21 cellular contexts compared by ENCODE assay signal in the genomic region with DNA sequence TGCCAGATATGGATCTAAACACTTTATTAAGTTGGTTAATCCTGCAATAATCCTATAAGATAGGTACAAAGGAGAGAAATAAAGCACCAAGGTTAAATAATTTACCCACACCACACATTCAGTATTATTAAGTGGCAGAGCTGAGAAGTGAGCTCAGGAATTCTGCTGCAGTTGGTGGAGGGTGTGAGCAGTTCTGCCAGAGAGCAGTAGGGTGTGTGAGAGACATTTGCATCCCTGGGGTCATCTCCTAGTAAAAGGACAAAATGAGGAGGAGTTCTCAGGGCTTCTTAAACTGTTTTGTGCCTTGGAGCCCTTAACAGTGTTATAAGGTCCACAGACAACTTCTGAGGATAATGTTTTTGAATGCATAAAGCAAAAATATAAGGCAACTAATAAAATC.
"Had no signal": no experiment of that assay in that cellular context is flagged by ENCODE, and none has a peak within 500 bp of the region (broad histone marks: within the 10 kb centered on the region; RNA-seq: fewer than 3 reads in every experiment).

No MANE protein-coding gene starts in this region.

- H3K9me3 Mint-ChIP-seq: activated CD4-positive, alpha-beta T cell treated with anti-CD3 and anti-CD28 coated beads, Interleukin-2, amount 10 ng/mL, durations not matched to agents 7 days and 5 days; activated CD8-positive, alpha-beta T cell treated with anti-CD3 and anti-CD28 coated beads for 36 hours; dendritic cell treated with granulocyte-macrophage colony-stimulating factor and Interleukin-4, amounts not matched to agents 40 ng/mL and 50 ng/mL, for 4 days had no signal

- ATAC-seq: activated CD4-positive, CD25-positive, alpha-beta regulatory T cell treated with anti-CD3 and anti-CD28 coated beads, Interleukin-2, amount 50 U/mL, for 24 hours; activated CD8-positive, alpha-beta T cell treated with anti-CD3 and anti-CD28 coated beads for 36 hours; activated naive CD4-positive, alpha-beta T cell treated with anti-CD3 and anti-CD28 coated beads, Interleukin-2, amount 50 U/mL, for 72 hours; left colon; lower lobe of right lung had no signal

- H3K27ac Mint-ChIP-seq: activated CD4-positive, alpha-beta T cell treated with anti-CD3 and anti-CD28 coated beads, Interleukin-2, amount 10 ng/mL, durations not matched to agents 7 days and 5 days; activated CD8-positive, alpha-beta T cell treated with anti-CD3 and anti-CD28 coated beads for 36 hours; activated naive CD4-positive, alpha-beta T cell treated with anti-CD3 and anti-CD28 coated beads, Interleukin-2, amount 50 U/mL, for 72 hours; activated T-helper 1 cell treated with anti-CD3 and anti-CD28 coated beads, Interleukin-12 subunit alpha, Interleukin-12 subunit beta, Interleukin-2, Interleukin-4 antibody, amounts not matched to agents 30 ng/mL and 10 ng/mL and 1 ng/mL, durations not matched to agents 14 hours and 24 hours and 36 hours; dendritic cell treated with granulocyte-macrophage colony-stimulating factor and Interleukin-4, amounts not matched to agents 40 ng/mL and 50 ng/mL, for 4 days; naive B cell had no signal

- H3K36me3 Mint-ChIP-seq: activated naive CD4-positive, alpha-beta T cell treated with anti-CD3 and anti-CD28 coated beads, Interleukin-2, amount 50 U/mL, for 72 hours; naive B cell had no signal

- H3K4me3 Mint-ChIP-seq: activated CD4-positive, alpha-beta T cell treated with anti-CD3 and anti-CD28 coated beads, Interleukin-2, amount 10 ng/mL, durations not matched to agents 7 days and 5 days; activated CD8-positive, alpha-beta T cell treated with anti-CD3 and anti-CD28 coated beads for 36 hours; activated T-helper 1 cell treated with anti-CD3 and anti-CD28 coated beads, Interleukin-12 subunit alpha, Interleukin-12 subunit beta, Interleukin-2, Interleukin-4 antibody, amounts not matched to agents 30 ng/mL and 10 ng/mL and 1 ng/mL, durations not matched to agents 14 hours and 24 hours and 36 hours; dendritic cell treated with granulocyte-macrophage colony-stimulating factor and Interleukin-4, amounts not matched to agents 40 ng/mL and 50 ng/mL, for 4 days; naive B cell had no signal

- H3K27me3 Mint-ChIP-seq: activated CD4-positive, alpha-beta T cell treated with anti-CD3 and anti-CD28 coated beads, Interleukin-2, amount 10 ng/mL, durations not matched to agents 7 days and 5 days; activated CD8-positive, alpha-beta T cell treated with anti-CD3 and anti-CD28 coated beads for 36 hours; dendritic cell treated with granulocyte-macrophage colony-stimulating factor and Interleukin-4, amounts not matched to agents 40 ng/mL and 50 ng/mL, for 4 days; naive B cell had no signal

- H3K4me1 Mint-ChIP-seq: activated CD4-positive, alpha-beta T cell treated with anti-CD3 and anti-CD28 coated beads, Interleukin-2, amount 10 ng/mL, durations not matched to agents 7 days and 5 days; naive B cell had no signal

- DNase-seq: activated CD4-positive, alpha-beta T cell treated with anti-CD3 and anti-CD28 coated beads, Interleukin-2, amount 10 ng/mL, durations not matched to agents 7 days and 5 days; activated CD8-positive, alpha-beta T cell treated with anti-CD3 and anti-CD28 coated beads for 36 hours; activated gamma-delta T cell treated with Interleukin-2 at 50 U/mL for 16 hours; brain microvascular endothelial cell; caudate nucleus; effector CD4-positive, alpha-beta T cell; erythroblast; foreskin fibroblast; left colon; lower lobe of right lung; naive B cell; spleen; stimulated activated CD4-positive, alpha-beta T cell treated with anti-CD3 and anti-CD28 coated beads, Interleukin-4, amount 100 ng/mL, for 1 hour; stimulated activated naive CD4-positive, alpha-beta T cell treated with Interleukin-2 at 50 U/mL for 16 hours; T-helper 9 cell had no signal

- H3K27ac ChIP-seq: ascending aorta, brain microvascular endothelial cell, lower lobe of right lung, prostate gland, spleen had no signal
